Comparison of ENCODE assay signal across 12 cellular contexts in the genomic region with DNA sequence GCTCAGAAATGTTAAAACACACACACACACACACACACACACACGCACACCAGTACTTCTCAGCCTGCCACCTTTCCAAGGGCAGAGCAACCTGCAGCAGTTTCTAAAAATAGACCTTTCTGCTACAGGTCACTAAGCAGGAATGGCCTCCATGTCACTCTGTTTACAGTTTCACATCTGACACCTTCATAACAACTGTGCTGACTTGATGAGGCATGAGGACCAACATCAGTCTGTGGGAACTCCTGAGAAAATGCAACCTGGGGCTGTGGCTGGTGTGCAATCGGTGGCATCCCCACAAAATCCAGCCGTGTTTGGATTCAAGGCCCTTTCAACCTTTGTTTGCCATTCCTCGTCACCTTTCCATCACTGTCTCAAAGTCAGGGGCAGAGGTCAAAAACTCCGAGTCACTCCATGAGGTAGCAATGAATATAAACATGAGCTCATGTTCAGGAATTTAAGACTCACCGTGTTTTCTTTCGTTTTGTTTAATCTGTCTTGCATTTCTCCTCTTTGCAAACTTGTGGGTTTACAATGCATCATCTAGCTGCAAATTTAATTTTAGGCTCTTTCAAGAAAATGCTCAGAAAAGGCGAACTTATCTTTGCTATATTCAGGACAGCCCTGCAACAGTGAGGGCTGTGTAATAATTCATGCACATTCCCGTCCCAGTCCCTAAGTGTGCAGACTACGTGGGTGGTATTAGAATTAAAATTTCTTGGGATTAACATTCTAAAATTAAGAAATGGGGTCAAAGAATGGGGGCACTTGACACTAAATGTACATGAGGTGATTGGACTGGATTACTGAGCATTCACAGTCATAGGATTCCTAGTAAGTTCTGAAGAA.
DNase-seq lines count a peak whose midpoint lies in the region; ATAC-seq and TF ChIP-seq lines count a peak whose summit lies in the region.
"Had no signal": no experiment of that assay in that cellular context is flagged by ENCODE, and none has a peak within 500 bp of the region (broad histone marks: within the 10 kb centered on the region; RNA-seq: fewer than 3 reads in every experiment).

No MANE protein-coding gene starts in this region.

- peaks cover 12% of the 10 kb centered on the region for H3K4me1 ChIP-seq in mesenchymal stem cell (ENCODE audit: control insufficient read depth, insufficient read depth, low read depth, low read length)
- H3K4me1 ChIP-seq in effector memory CD4-positive, alpha-beta T cell (ENCODE audit: control insufficient read depth, insufficient read depth, low read length, poor library complexity, severe bottlenecking): no peaks in the 10 kb centered on the region

- no peaks in the 10 kb centered on the region for H3K9me3 Mint-ChIP-seq in activated naive CD4-positive, alpha-beta T cell treated with anti-CD3 and anti-CD28 coated beads for 36 hours
- H3K9me3 Mint-ChIP-seq: activated naive CD4-positive, alpha-beta T cell treated with anti-CD3 and anti-CD28 coated beads, Interleukin-2, amount 50 U/mL, for 24 hours; CD8-positive, alpha-beta T cell; T-helper 2 cell treated with Interferon-gamma antibody and Interleukin-4, amounts not matched to agents 5 μg/mL and 100 μg/mL, for 36 hours had no signal

- H3K4me2 ChIP-seq in mesenchymal stem cell (ENCODE audit: low read length, poor library complexity, severe bottlenecking): no peak overlapping the region

- no peaks in the 10 kb centered on the region for H3K36me3 ChIP-seq in mesenchymal stem cell (ENCODE audit: control insufficient read depth in 1 of 2, insufficient read depth in 2 of 2, low read depth in 1 of 2, low read length in 2 of 2)
- H3K36me3 ChIP-seq in effector memory CD4-positive, alpha-beta T cell (ENCODE audit: control insufficient read depth, insufficient read depth, low read length): no peaks in the 10 kb centered on the region

- H3K36me3 Mint-ChIP-seq in activated naive CD4-positive, alpha-beta T cell treated with anti-CD3 and anti-CD28 coated beads for 36 hours (ENCODE audit: low read depth): no peaks in the 10 kb centered on the region
- H3K36me3 Mint-ChIP-seq: activated naive CD4-positive, alpha-beta T cell treated with anti-CD3 and anti-CD28 coated beads, Interleukin-2, amount 50 U/mL, for 24 hours; CD8-positive, alpha-beta T cell had no signal

- no peak overlapping the region for H2BK15ac ChIP-seq in mesenchymal stem cell (ENCODE audit: low read depth, poor library complexity, severe bottlenecking)

- H3K23ac ChIP-seq in mesenchymal stem cell (ENCODE audit: low read length in 2 of 2): no peak overlapping the region

- H2AFZ ChIP-seq in mesenchymal stem cell (ENCODE audit: low read depth, low read length): no peak overlapping the region

- 36% methylated on average over 10 of the region's 10 CpGs for WGBS in mesenchymal stem cell

- no peak overlapping the region for H3K4me3 ChIP-seq in astrocyte of the spinal cord (ENCODE audit: low read depth, low read length)
- no peak overlapping the region for H3K4me3 ChIP-seq in mesenchymal stem cell (ENCODE audit: insufficient read depth in 1 of 2, low read depth in 1 of 2, low read length in 2 of 2)
- H3K4me3 ChIP-seq in effector memory CD4-positive, alpha-beta T cell (ENCODE audit: insufficient read depth, low read depth, low read length, poor library complexity, severe bottlenecking): no peak overlapping the region

- no peak for TF ChIP-seq CTCF in astrocyte of the spinal cord (IDR thresholded peaks at IDR 0.05; ENCODE audit: low read depth, low read length)

- no peaks in the 10 kb centered on the region for H3K4me1 Mint-ChIP-seq in activated naive CD4-positive, alpha-beta T cell treated with anti-CD3 and anti-CD28 coated beads for 36 hours (ENCODE audit: low read depth)
- H3K4me1 Mint-ChIP-seq: activated naive CD4-positive, alpha-beta T cell treated with anti-CD3 and anti-CD28 coated beads, Interleukin-2, amount 50 U/mL, for 24 hours had no signal

- CTCF ChIA-PET in activated naive CD4-positive, alpha-beta T cell treated with anti-CD3 and anti-CD28 coated beads for 36 hours (lab: Charles Lee): no interaction called here

- peak overlapping the region; percentile 52 for H3K27ac ChIP-seq in mesenchymal stem cell (ENCODE audit: low read length, poor library complexity, severe bottlenecking)
- H3K27ac ChIP-seq in effector memory CD4-positive, alpha-beta T cell (ENCODE audit: insufficient read depth, low read length, poor library complexity, severe bottlenecking): no peak overlapping the region

- H4K8ac ChIP-seq in mesenchymal stem cell (ENCODE audit: low read length): no peak overlapping the region

- intact Hi-C loops in activated naive CD4-positive, alpha-beta T cell treated with anti-CD3 and anti-CD28 coated beads for 36 hours (cut with micrococcal nuclease): no loop called here

- H2BK5ac ChIP-seq in mesenchymal stem cell (ENCODE audit: low read depth, low read length, poor library complexity, severe bottlenecking): no peak overlapping the region

- H3K27me3 ChIP-seq in mesenchymal stem cell (ENCODE audit: control insufficient read depth in 1 of 2, insufficient read depth in 1 of 2, low read length in 2 of 2): no peaks in the 10 kb centered on the region
- H3K27me3 ChIP-seq in effector memory CD4-positive, alpha-beta T cell (replicated peaks; ENCODE audit: control insufficient read depth, insufficient read depth, low read length, poor library complexity, severe bottlenecking): no peaks in the 10 kb centered on the region

- no peak overlapping the region for H3K4ac ChIP-seq in mesenchymal stem cell (ENCODE audit: low read depth in 1 of 2, low read length in 2 of 2)

- no peak overlapping the region for H3K14ac ChIP-seq in mesenchymal stem cell (ENCODE audit: low read length in 2 of 2)

- H3K79me1 ChIP-seq in mesenchymal stem cell (replicated peaks; ENCODE audit: low read length, poor library complexity, severe bottlenecking): no peaks in the 10 kb centered on the region

- no peaks in the 10 kb centered on the region for H3K9me3 ChIP-seq in mesenchymal stem cell (ENCODE audit: control insufficient read depth, low read length)
- H3K9me3 ChIP-seq in effector memory CD4-positive, alpha-beta T cell (ENCODE audit: control insufficient read depth, low read length): no peaks in the 10 kb centered on the region

- H3K18ac ChIP-seq in mesenchymal stem cell (ENCODE audit: low read depth in 1 of 2, low read length in 2 of 2): peak overlapping the region in 1 of 2 experiments; percentile 12

- H2BK120ac ChIP-seq in mesenchymal stem cell (ENCODE audit: low read depth, low read length): no peak overlapping the region

- no peak overlapping the region for H3K27ac Mint-ChIP-seq in activated naive CD4-positive, alpha-beta T cell treated with anti-CD3 and anti-CD28 coated beads for 36 hours
- H3K27ac Mint-ChIP-seq: activated naive CD4-positive, alpha-beta T cell treated with anti-CD3 and anti-CD28 coated beads, Interleukin-2, amount 50 U/mL, for 24 hours; CD8-positive, alpha-beta T cell; T-helper 2 cell treated with Interferon-gamma antibody and Interleukin-4, amounts not matched to agents 5 μg/mL and 100 μg/mL, for 36 hours had no signal

- no peak overlapping the region for H3K9ac ChIP-seq in mesenchymal stem cell (ENCODE audit: low read length)

- ATAC-seq in HG02840 (IDR thresholded peaks at IDR 0.05; ENCODE audit: low FRiP score, unreplicated experiment): no peak
- ATAC-seq: CD8-positive, alpha-beta T cell had no signal

- peak overlapping the region; percentile 85 for H2AK5ac ChIP-seq in mesenchymal stem cell (ENCODE audit: low read length, severe bottlenecking)

- in situ Hi-C loops in astrocyte of the spinal cord (cut with HindIII; ENCODE audit: low sequenced_read_pairs): no loop called here

- peaks cover 11% of the 10 kb centered on the region for H3K27me3 Mint-ChIP-seq in activated naive CD4-positive, alpha-beta T cell treated with anti-CD3 and anti-CD28 coated beads for 36 hours (ENCODE audit: low read depth)

- DNase-seq in AG08395 (ENCODE audit: low spot score): peak; percentile 46
- DNase-seq in LHCN-M2 (ENCODE audit: low read depth): peak; percentile 61
- DNase-seq in astrocyte of the spinal cord (ENCODE audit: low read depth, low spot score): peak; percentile 78
- DNase-seq in mesenchymal stem cell: peak; percentile 77
- DNase-seq in effector memory CD4-positive, alpha-beta T cell: no peak
- DNase-seq in activated naive CD4-positive, alpha-beta T cell treated with anti-CD3 and anti-CD28 coated beads for 36 hours: no peak
- DNase-seq in OCI-M1 (lab: John Stamatoyannopoulos, UW): no peak
- DNase-seq: CD8-positive, alpha-beta T cell; foreskin melanocyte had no signal

- H2BK12ac ChIP-seq in mesenchymal stem cell (ENCODE audit: low read length in 2 of 2): no peak overlapping the region

- H3K4me3 Mint-ChIP-seq in activated naive CD4-positive, alpha-beta T cell treated with anti-CD3 and anti-CD28 coated beads for 36 hours: no peak overlapping the region
- H3K4me3 Mint-ChIP-seq: activated naive CD4-positive, alpha-beta T cell treated with anti-CD3 and anti-CD28 coated beads, Interleukin-2, amount 50 U/mL, for 24 hours; CD8-positive, alpha-beta T cell; T-helper 2 cell treated with Interferon-gamma antibody and Interleukin-4, amounts not matched to agents 5 μg/mL and 100 μg/mL, for 36 hours had no signal

- H4K91ac ChIP-seq in mesenchymal stem cell (ENCODE audit: low read length): no peak overlapping the region

Comparison
In these comparisons a context has a peak if more than half of its experiments do, and no peak if none do; other contexts are left out.
1. DNase-seq: peak in AG08395 (single experiment), LHCN-M2 (single experiment), astrocyte of the spinal cord (single experiment) and mesenchymal stem cell (single experiment); none in effector memory CD4-positive, alpha-beta T cell (0 of 3), activated naive CD4-positive, alpha-beta T cell treated with anti-CD3 and anti-CD28 coated beads for 36 hours (single experiment) and OCI-M1 (single experiment).